Comparison of ENCODE assay signal across 8 cellular contexts in genomic region chr6:37048851-37049734, GRCh38. TPM values are rescaled to one million over a fixed set of nuclear protein-coding genes. Genes with fewer than 3 reads are reported as not detected.
A peak's percentile ranks its signal among the peaks of the same experiment; 100 is the strongest.
DNase-seq lines count a peak whose midpoint lies in the region; ATAC-seq, FAIRE-seq and TF ChIP-seq lines count a peak whose summit lies in the region.

No MANE protein-coding gene starts in this region.

- ATAC-seq in HG02798 (IDR thresholded peaks at IDR 0.05; ENCODE audit: poor library complexity, unreplicated experiment) (peak; percentile 59), GM12878 (peak; percentile 54)

- H3K36me3 Mint-ChIP-seq in T-helper 2 cell treated with Interferon-gamma antibody and Interleukin-4, amounts not matched to agents 5 μg/mL and 100 μg/mL, for 36 hours (ENCODE audit: low read depth): no peaks in the 10 kb centered on the region

- TF ChIP-seq RAD21 in GM12878 (IDR thresholded peaks at IDR 0.05; ENCODE audit: insufficient read depth, low read depth, low read length): no peak

- H3K27ac ChIP-seq in GM12878 (ENCODE audit: control insufficient read depth, insufficient read depth): peak overlapping the region; percentile 33

- H4K20me1 ChIP-seq in GM12878 (ENCODE audit: control insufficient read depth, insufficient read depth): no peaks in the 10 kb centered on the region

- no peaks in the 10 kb centered on the region for H3K27me3 ChIP-seq in GM12878 (replicated peaks in 1 of 2; ENCODE audit: control insufficient read depth in 2 of 2, insufficient read depth in 2 of 2, low read length in 1 of 2)

- no peak for TF ChIP-seq CTCF in GM10266 (IDR thresholded peaks at IDR 0.05; ENCODE audit: control insufficient read depth, insufficient read depth, low read depth, missing control alignments)
- TF ChIP-seq CTCF in GM12878 (IDR thresholded peaks at IDR 0.05 in 2 of 3, conservative IDR thresholded peaks at IDR 0.05 in 1 of 3; ENCODE audit: control insufficient read depth in 2 of 3, extremely low read depth in 1 of 3, insufficient read depth in 1 of 3, low read depth in 3 of 3, low read length in 3 of 3): no peak

- peak; percentile 79 for FAIRE-seq in GM12878 (lab: Jason Lieb, UNC)

- H3K9ac ChIP-seq in GM12878 (ENCODE audit: control insufficient read depth, insufficient read depth, low read length): no peak overlapping the region

- peak overlapping the region; percentile 23 for H3K4me2 ChIP-seq in GM12878 (ENCODE audit: control insufficient read depth, insufficient read depth)

- SMC1A ChIA-PET in GM12878 (lab: Charles Lee; ENCODE audit: uncharacterized antibody, unreplicated experiment): interaction anchor here (1.1 to 13.5 kb wide), 4 partner anchors 15 to 123 kb away, joined by 3 to 266 read pairs (median 12); partner anchors contain the start of gene PIM1

- no peak; a peak in 1 of 4 replicates for TF ChIP-seq EP300 in GM12878 (IDR thresholded peaks at IDR 0.05; ENCODE audit: borderline replicate concordance in 1 of 2, control insufficient read depth in 1 of 2, low read depth in 2 of 2, low read length in 2 of 2)

- WGBS in GM12878 (ENCODE audit: insufficient coverage, insufficient replicate concordance, low lambda C conversion rate, missing lambda C conversion rate): 6% methylated on average over 17 of the region's 17 CpGs

- H3K27me3 Mint-ChIP-seq in T-helper 2 cell treated with Interferon-gamma antibody and Interleukin-4, amounts not matched to agents 5 μg/mL and 100 μg/mL, for 36 hours (ENCODE audit: low read depth): no peaks in the 10 kb centered on the region

- CTCF ChIA-PET in GM12878 (lab: Yijun Ruan, JAX): interaction anchor here (1.0 to 10.3 kb wide), 6 partner anchors 15 to 160 kb away, joined by 3 to 260 read pairs (median 44); partner anchors contain the start of gene PIM1

- no peaks in the 10 kb centered on the region for H3K79me2 ChIP-seq in GM12878 (ENCODE audit: control insufficient read depth, insufficient read depth, low read length)

- no peak for TF ChIP-seq POLR2A in GM12878 (IDR thresholded peaks at IDR 0.05; ENCODE audit: low read depth, low read length)

- peak overlapping the region; percentile 90 for H3K4me3 Mint-ChIP-seq in T-helper 2 cell treated with Interferon-gamma antibody and Interleukin-4, amounts not matched to agents 5 μg/mL and 100 μg/mL, for 36 hours

- H2AFZ ChIP-seq in GM12878 (ENCODE audit: control insufficient read depth, low read depth, low read length): peak overlapping the region; percentile 51

- H3K9me3 Mint-ChIP-seq in T-helper 2 cell treated with Interferon-gamma antibody and Interleukin-4, amounts not matched to agents 5 μg/mL and 100 μg/mL, for 36 hours: no peaks in the 10 kb centered on the region

- in situ Hi-C loops in GM12878 (cut with MboI): no loop called here

- H3K36me3 ChIP-seq in GM12878 (ENCODE audit: control insufficient read depth in 2 of 2, insufficient read depth in 2 of 2, low read length in 1 of 2): no peaks in the 10 kb centered on the region

- RAD21 ChIA-PET in GM12878 (lab: Charles Lee; ENCODE audit: unreplicated experiment): interaction anchor here (1.2 to 12.3 kb wide), 3 partner anchors 79 to 161 kb away, joined by 3 to 255 read pairs (median 3); partner anchors contain the start of gene PIM1

- peak overlapping the region; percentile 92 for H3K27ac Mint-ChIP-seq in T-helper 2 cell treated with Interferon-gamma antibody and Interleukin-4, amounts not matched to agents 5 μg/mL and 100 μg/mL, for 36 hours

- H3K9me3 ChIP-seq in GM12878 (replicated peaks; ENCODE audit: control insufficient read depth, insufficient read depth, low read length): no peaks in the 10 kb centered on the region

- H3K4me3 ChIP-seq in GM12878: no peak overlapping the region

- DNase-seq in GM10266 (ENCODE audit: extremely low spot score): peak; percentile 73
- DNase-seq in T-helper 2 cell treated with Interferon-gamma antibody and Interleukin-4, amounts not matched to agents 5 μg/mL and 100 μg/mL, for 36 hours (ENCODE audit: low spot score): peak; percentile 79
- peak; percentile 53 for DNase-seq in GM12878 (ENCODE audit: low read depth, low spot score)
- peak; percentile 50 for DNase-seq in mucosa of gallbladder (ENCODE audit: low spot score)
- DNase-seq in stimulated activated naive CD4-positive, alpha-beta T cell treated with Interleukin-2 at 50 U/mL for 16 hours (lab: John Stamatoyannopoulos, UW): peak; percentile 77
- no peak for DNase-seq in SW480 (ENCODE audit: low spot score)
- DNase-seq in NCI-H1930 (lab: John Stamatoyannopoulos, UW): no peak

- no TSS peak for BruUV-seq in GM12878 (replicated peaks; lab: Mats Ljungman, UMichigan)

- POLR2A ChIA-PET in GM12878 (lab: Charles Lee): interaction anchor here (5.6 kb wide), 1 partner anchor 123 kb away, joined by 43 read pairs; the partner anchor contains the start of gene PIM1

- intact Hi-C loops in GM12878 (cut with micrococcal nuclease; ENCODE audit: unreplicated experiment): no loop called here

- peaks cover 40% of the 10 kb centered on the region for H3K4me1 ChIP-seq in GM12878 (ENCODE audit: control insufficient read depth, insufficient read depth, low read length)

- H3K4me1 Mint-ChIP-seq in T-helper 2 cell treated with Interferon-gamma antibody and Interleukin-4, amounts not matched to agents 5 μg/mL and 100 μg/mL, for 36 hours (ENCODE audit: low read depth): peaks cover 70% of the 10 kb centered on the region

TF ChIP-seq in GM12878, 131 proteins besides CTCF, POLR2A, EP300 and RAD21:
- no peak for TF ChIP-seq ZBTB11 (CRISPR knock-in tag; IDR thresholded peaks at IDR 0.05)
- peak; percentile 60; the same call in 1 of the 2 replicates for TF ChIP-seq TCF3 (IDR thresholded peaks at IDR 0.05; ENCODE audit: borderline replicate concordance, insufficient read depth, low read depth, low read length)
- no peak for TF ChIP-seq BACH1 (IDR thresholded peaks at IDR 0.05; ENCODE audit: borderline replicate concordance)
- no peak for TF ChIP-seq MTA3 (IDR thresholded peaks at IDR 0.05; ENCODE audit: borderline replicate concordance, low read length)
- peak; percentile 64; the same call in 1 of the 2 replicates for TF ChIP-seq YY1 (IDR thresholded peaks at IDR 0.05; ENCODE audit: low read depth, low read length)
- peak; percentile 49; the same call in 1 of the 2 replicates for TF ChIP-seq TCF12 (IDR thresholded peaks at IDR 0.05; ENCODE audit: low read depth, low read length)
- TF ChIP-seq EED (IDR thresholded peaks at IDR 0.05; ENCODE audit: low read depth): peak; percentile 34; the same call in 1 of the 2 replicates
- peak in 1 of 2 experiments; percentile 28; a peak in 1 of 4 replicates for TF ChIP-seq IKZF2 (IDR thresholded peaks at IDR 0.05)
- TF ChIP-seq CREB1 (IDR thresholded peaks at IDR 0.05; ENCODE audit: low read depth): 0 out of 2 replicates have a peak, but pooled peaks have one; percentile 15
- 0 out of 4 replicates have a peak, but pooled peaks have one; percentile 8 to 33 for TF ChIP-seq BHLHE40 (IDR thresholded peaks at IDR 0.05; ENCODE audit: borderline replicate concordance in 1 of 2, low read depth in 2 of 2, low read length in 1 of 2)
- 0 out of 2 replicates have a peak, but pooled peaks have one; percentile 34 for TF ChIP-seq MXI1 (IDR thresholded peaks at IDR 0.05; ENCODE audit: low read depth, low read length)
- peak in 1 of 2 experiments; percentile 37; a peak in 1 of 4 replicates for TF ChIP-seq ETV6 (conservative IDR thresholded peaks at IDR 0.05 in 1 of 2, IDR thresholded peaks at IDR 0.05 in 1 of 2; ENCODE audit: borderline replicate concordance in 1 of 2, low read depth in 1 of 2)

RNA-seq across cellular contexts. Expression of gene FGD2, which starts 43.6 kb away (rescaled TPM):
- total RNA-seq in GM12878 (2013; cell fraction: nucleolus; rRNA removed): 239 and 253 TPM in 2 replicates
- total RNA-seq in GM12878 (2014; rRNA removed) (52.9 and 55.5 TPM in 2 replicates), GM12878 (2014; rRNA removed; fragmentation: Illumina TruSeq; extraction: Trizol) (35.4 and 36.0 TPM in 2 replicates), GM12878 (2021) (63.6 and 70.4 TPM in 2 replicates), mucosa of gallbladder (20.5 TPM)
- polyA plus RNA-seq in GM12878 (2011; ENCODE audit: low read depth): 5.6 TPM
- polyA plus RNA-seq in GM12878 (2011; rRNA removed) (21.7 and 36.4 TPM in 2 replicates), GM12878 (2014; fragmentation: Illumina TruSeq; extraction: Trizol) (21.8 and 30.3 TPM in 2 replicates), GM12878 (2014; fragmentation: Nextera tagmentation; extraction: Ambion mirVana) (10 to 100 TPM in 1 of 2 experiments, 1 to 10 TPM in 1; 5.2 to 11.3 TPM), GM12878 (2014; rRNA removed) (83.2 and 88.1 TPM in 2 replicates), GM12878 (2016; fragmentation: Nextera tagmentation; extraction: Ambion mirVana) (10 to 100 TPM; 23.1 to 25.3 TPM)
- polyA plus RNA-seq in GM12878 (2011; cell fraction: cytosol; rRNA removed): 43.5 and 65.5 TPM in 2 replicates
- polyA plus RNA-seq in GM12878 (2011; cell fraction: nucleus; rRNA removed): 214 and 250 TPM in 2 replicates
- polyA plus RNA-seq in GM12878 (2012): 12.4 and 20.6 TPM in 2 replicates
- polyA minus RNA-seq in GM12878 (2011; rRNA and poly(A)+ RNA removed): 59.2 and 96.7 TPM in 2 replicates
- 22.3 and 22.6 TPM in 2 replicates for polyA minus RNA-seq in GM12878 (2011; cell fraction: cytosol; rRNA and poly(A)+ RNA removed)
- polyA minus RNA-seq in GM12878 (2011; cell fraction: nucleus; rRNA and poly(A)+ RNA removed): 63.6 and 102 TPM in 2 replicates

Comparison
In these comparisons a context has a peak if more than half of its experiments do, and no peak if none do; other contexts are left out.
1. DNase-seq: peak in GM10266 (single experiment), T-helper 2 cell treated with Interferon-gamma antibody and Interleukin-4, amounts not matched to agents 5 μg/mL and 100 μg/mL, for 36 hours (single experiment), GM12878 (single experiment), mucosa of gallbladder (single experiment) and stimulated activated naive CD4-positive, alpha-beta T cell treated with Interleukin-2 at 50 U/mL for 16 hours (single experiment); none in SW480 (single experiment) and NCI-H1930 (0 of 2).